In genomic region chr3:98730338-98730737, GRCh38 we compare ENCODE assay signal across 9 cellular contexts. TPM values are rescaled to one million over a fixed set of nuclear protein-coding genes. Genes with fewer than 3 reads are reported as not detected.
DNase-seq lines count a peak whose midpoint lies in the region; ATAC-seq and TF ChIP-seq lines count a peak whose summit lies in the region.
"Had no signal": no experiment of that assay in that cellular context is flagged by ENCODE, and none has a peak within 500 bp of the region (broad histone marks: within the 10 kb centered on the region; RNA-seq: fewer than 3 reads in every experiment).

No MANE protein-coding gene starts in this region.

- 81 to 84% methylated on average over 1 of the region's 1 CpG for WGBS in lower leg skin, 2 donors

- no peaks in the 10 kb centered on the region for H3K9me3 ChIP-seq in T-helper 17 cell (ENCODE audit: control insufficient read depth, low read length, poor library complexity, severe bottlenecking)

- no peak for TF ChIP-seq POLR2A in lower leg skin (IDR thresholded peaks at IDR 0.05)

- H3K4me1 Mint-ChIP-seq in T-helper 17 cell, result peaks cover 2% of the 10 kb centered on the region

- H3K4me3 ChIP-seq in lower leg skin (ENCODE audit: low read depth, poor library complexity, severe bottlenecking), result no peak overlapping the region

- intact Hi-C loops in lower leg skin (cut with DNase I; ENCODE audit: low total_unique reads), result no loop called here

- H3K4me3 Mint-ChIP-seq in T-helper 17 cell, result peak overlapping the region; percentile 19

- peaks cover 3% of the 10 kb centered on the region for H3K36me3 Mint-ChIP-seq in T-helper 17 cell (ENCODE audit: low read depth)

- TF ChIP-seq CTCF in lower leg skin (IDR thresholded peaks at IDR 0.05), result no peak

- H3K27ac Mint-ChIP-seq in T-helper 17 cell, result no peak overlapping the region

- peak; percentile 51 for ATAC-seq in GM18870 (IDR thresholded peaks at IDR 0.05; ENCODE audit: unreplicated experiment)
- ATAC-seq in HG03060 (IDR thresholded peaks at IDR 0.05; ENCODE audit: low read depth, unreplicated experiment), result peak; percentile 50
- peak; percentile 33 for ATAC-seq in T-helper 17 cell

- H3K27me3 Mint-ChIP-seq in T-helper 17 cell, result peaks cover 56% of the 10 kb centered on the region

- DNase-seq in T-helper 17 cell (no peak), renal cortical epithelial cell (ENCODE audit: low read depth) (peak; percentile 68), retina (no peak), NCI-H1048 (lab: John Stamatoyannopoulos, UW) (no peak), SW 1271 (lab: John Stamatoyannopoulos, UW) (no peak), lower leg skin (ENCODE audit: low spot score in 2 of 2) (no peak)
- DNase-seq: NCI-H82 had no signal

RNA-seq across cellular contexts. Expression of gene ST3GAL6, which starts 32.8 kb away (rescaled TPM):
- total RNA-seq in T-helper 17 cell, result 1 to 10 TPM in 1 of 2 donors, under 1 TPM in 1; 0.99 to 3.6 TPM
- 1.4 and 3.1 TPM in 2 replicates for total RNA-seq in renal cortical epithelial cell
- total RNA-seq in lower leg skin, result 10 to 100 TPM; 19.2 to 40.8 (median 24.3) TPM
